21 cellular contexts compared by ENCODE assay signal in the genomic region with DNA sequence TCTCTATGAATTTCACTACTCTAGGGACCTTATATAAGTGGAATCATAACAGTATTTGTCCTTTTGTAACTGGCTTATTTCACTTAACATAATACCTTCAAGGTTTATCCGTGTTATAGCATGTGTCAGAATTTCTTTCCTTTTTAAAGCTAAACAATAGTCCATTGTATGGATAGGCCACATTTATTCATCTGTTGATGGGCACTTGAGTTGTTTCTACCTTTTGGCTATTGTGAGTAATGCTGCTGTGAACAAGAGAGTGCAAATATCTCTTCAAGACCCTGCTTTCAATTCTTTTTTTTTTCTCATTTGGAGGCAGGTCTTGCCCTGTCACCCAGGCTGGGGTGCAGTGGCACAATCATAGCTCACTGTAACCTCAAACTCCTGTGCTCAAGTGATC. TPM values are rescaled to one million over a fixed set of nuclear protein-coding genes. Genes with fewer than 3 reads are reported as not detected.
DNase-seq lines count a peak whose midpoint lies in the region; FAIRE-seq and TF ChIP-seq lines count a peak whose summit lies in the region.
"Had no signal": no experiment of that assay in that cellular context is flagged by ENCODE, and none has a peak within 500 bp of the region (broad histone marks: within the 10 kb centered on the region; RNA-seq: fewer than 3 reads in every experiment).

No MANE protein-coding gene starts in this region.

- H3K27ac ChIP-seq in mammary epithelial cell (ENCODE audit: insufficient read depth, low read depth, low read length) (no peak overlapping the region), breast epithelium (no peak overlapping the region), keratinocyte (ENCODE audit: control insufficient read depth, insufficient read depth, low read length) (no peak overlapping the region)
- H3K27ac ChIP-seq: BLaER1 treated with 17β-estradiol and CSF1 and Interleukin-3, amounts not matched to agents 10 nM and 100 nM; C4-2B had no signal

- FAIRE-seq in keratinocyte (lab: Jason Lieb, UNC), result peak; percentile 67
- FAIRE-seq: A204.1, D721Med, G401.6, GM12891, GM19239 had no signal

- H3K9me1 ChIP-seq in keratinocyte (ENCODE audit: control insufficient read depth, extremely low read depth, insufficient read depth, low read length), result no peaks in the 10 kb centered on the region

- no peak for TF ChIP-seq POLR2A in breast epithelium (IDR thresholded peaks at IDR 0.05)

- dilution Hi-C loops in mammary epithelial cell (cut with HindIII; ENCODE audit: low sequenced_read_pairs), result no loop called here
- dilution Hi-C loops in keratinocyte (cut with MboI; ENCODE audit: extremely low pct_ligation_motif_present, low sequenced_read_pairs), result no loop called here

- CTCF ChIA-PET in mammary epithelial cell (lab: Charles Lee; ENCODE audit: low non-redundant PET), result no interaction called here

- H3K4me1 ChIP-seq in mammary epithelial cell (ENCODE audit: insufficient read depth, low read length) (peaks cover 23% of the 10 kb centered on the region), breast epithelium (no peaks in the 10 kb centered on the region), keratinocyte (ENCODE audit: control insufficient read depth, extremely low read depth, insufficient read depth, low read length) (peaks cover 11% of the 10 kb centered on the region)
- H3K4me1 ChIP-seq: Caco-2 had no signal

- H3K4me3 ChIP-seq in mammary epithelial cell (replicated peaks in 1 of 3; ENCODE audit: insufficient read depth in 1 of 3, low read depth in 2 of 3, low read length in 3 of 3), result no peak overlapping the region
- no peak overlapping the region for H3K4me3 ChIP-seq in breast epithelium
- no peak overlapping the region for H3K4me3 ChIP-seq in keratinocyte (ENCODE audit: control insufficient read depth in 2 of 3, extremely low read depth in 1 of 3, insufficient read depth in 2 of 3, low read depth in 1 of 3, low read length in 3 of 3)
- H3K4me3 ChIP-seq: BLaER1 treated with 17β-estradiol and CSF1 and Interleukin-3, amounts not matched to agents 10 nM and 100 nM had no signal

- peaks cover 4% of the 10 kb centered on the region for H3K79me2 ChIP-seq in mammary epithelial cell (ENCODE audit: insufficient read depth, low read length)
- H3K79me2 ChIP-seq in keratinocyte (ENCODE audit: control insufficient read depth, insufficient read depth, low read length), result no peaks in the 10 kb centered on the region

- BruUV-seq in mammary epithelial cell (replicated peaks; lab: Mats Ljungman, UMichigan), result no TSS peak

- H3K9me3 ChIP-seq in mammary epithelial cell (replicated peaks; ENCODE audit: insufficient read depth, low read length) (peaks cover 4% of the 10 kb centered on the region), breast epithelium (no peaks in the 10 kb centered on the region), keratinocyte (ENCODE audit: control insufficient read depth, low read depth, low read length) (no peaks in the 10 kb centered on the region)
- H3K9me3 ChIP-seq: BLaER1 treated with 17β-estradiol and CSF1 and Interleukin-3, amounts not matched to agents 10 nM and 100 nM; Caco-2 had no signal

- peak; percentile 65 for DNase-seq in mammary epithelial cell
- no peak for DNase-seq in breast epithelium (ENCODE audit: low spot score in 2 of 2)
- DNase-seq in HT1080 (ENCODE audit: low read depth), result peak; percentile 45
- DNase-seq in keratinocyte (ENCODE audit: low read depth, low spot score), result no peak
- DNase-seq in AG08396 (ENCODE audit: low spot score), result no peak
- DNase-seq: 8988T; ACHN; AML-193; Caco-2; Calu3; CD4-positive, alpha-beta T cell; CD8-positive, alpha-beta T cell; DMS79 treated with DMSO at 0.1 percent for 48 hours; GF-D8 had no signal

- H4K20me1 ChIP-seq in mammary epithelial cell (ENCODE audit: insufficient read depth, low read length), result no peaks in the 10 kb centered on the region
- H4K20me1 ChIP-seq in keratinocyte (ENCODE audit: control insufficient read depth, extremely low read depth, insufficient read depth, low read length), result no peaks in the 10 kb centered on the region

- 0% methylated on average over 1 of the region's 1 CpG for WGBS in mammary epithelial cell (ENCODE audit: low coverage, missing lambda C conversion rate)

- TF ChIP-seq CTCF in mammary epithelial cell (conservative IDR thresholded peaks at IDR 0.05 in 1 of 2, IDR thresholded peaks at IDR 0.05 in 1 of 2; ENCODE audit: extremely low read depth in 1 of 2, insufficient read depth in 1 of 2, low read depth in 1 of 2, low read length in 2 of 2) (no peak), breast epithelium (IDR thresholded peaks at IDR 0.05) (no peak), keratinocyte (optimal IDR thresholded peaks at IDR 0.05 in 1 of 3, IDR thresholded peaks at IDR 0.05 in 1 of 3, conservative IDR thresholded peaks at IDR 0.05 in 1 of 3; ENCODE audit: extremely low read depth in 1 of 3, insufficient read depth in 2 of 3, low read length in 3 of 3) (no peak)

- no peaks in the 10 kb centered on the region for H3K36me3 ChIP-seq in mammary epithelial cell (ENCODE audit: insufficient read depth, low read length)
- no peaks in the 10 kb centered on the region for H3K36me3 ChIP-seq in breast epithelium
- H3K36me3 ChIP-seq in keratinocyte (ENCODE audit: control insufficient read depth in 2 of 2, extremely low read depth in 1 of 2, insufficient read depth in 2 of 2, low read length in 2 of 2), result no peaks in the 10 kb centered on the region

- H3K27me3 ChIP-seq in mammary epithelial cell (ENCODE audit: insufficient read depth, low read length), result no peaks in the 10 kb centered on the region
- no peaks in the 10 kb centered on the region for H3K27me3 ChIP-seq in breast epithelium
- H3K27me3 ChIP-seq in keratinocyte (ENCODE audit: control insufficient read depth, extremely low read depth, insufficient read depth, low read length), result no peaks in the 10 kb centered on the region
- H3K27me3 ChIP-seq: BLaER1 treated with 17β-estradiol and CSF1 and Interleukin-3, amounts not matched to agents 10 nM and 100 nM had no signal

- H2AFZ ChIP-seq in mammary epithelial cell (ENCODE audit: low read depth, low read length) (no peak overlapping the region), keratinocyte (ENCODE audit: control insufficient read depth, low read length) (no peak overlapping the region)

- H3K9ac ChIP-seq in mammary epithelial cell (ENCODE audit: insufficient read depth, low read length) (no peak overlapping the region), keratinocyte (ENCODE audit: control insufficient read depth, extremely low read depth, insufficient read depth, low read length) (no peak overlapping the region)
- H3K9ac ChIP-seq: BLaER1 treated with 17β-estradiol and CSF1 and Interleukin-3, amounts not matched to agents 10 nM and 100 nM had no signal

- intact Hi-C loops in mammary epithelial cell (cut with micrococcal nuclease) (no loop called here), breast epithelium (cut with DNase I; ENCODE audit: low total_unique reads) (no loop called here)

- in situ Hi-C loops in mammary epithelial cell (cut with MboI; ENCODE audit: low sequenced_read_pairs in 2 of 2), result no loop called here

- no peak overlapping the region for H3K4me2 ChIP-seq in mammary epithelial cell (ENCODE audit: insufficient read depth, low read depth, low read length)
- H3K4me2 ChIP-seq in keratinocyte (ENCODE audit: control insufficient read depth, extremely low read depth, insufficient read depth, low read depth, low read length), result no peak overlapping the region
- H3K4me2 ChIP-seq: BLaER1 treated with 17β-estradiol and CSF1 and Interleukin-3, amounts not matched to agents 10 nM and 100 nM had no signal

RNA-seq across cellular contexts. Expression of gene CHCHD6, which starts 56.5 kb away (rescaled TPM):
- 10 to 100 TPM; 16.5 to 30.8 TPM for total RNA-seq in mammary epithelial cell
- polyA plus RNA-seq in mammary epithelial cell, result 30.0 TPM
- 11.7 TPM for polyA minus RNA-seq in mammary epithelial cell
- total RNA-seq in breast epithelium, result 10 to 100 TPM; 12.2 to 21.2 (median 19.3) TPM
- 28.7 and 37.9 TPM in 2 replicates for total RNA-seq in HT1080 (2014; rRNA removed; shearing (Covaris generic))
- polyA plus RNA-seq in HT1080 (2015; cell fraction: cytosol; rRNA removed), result 28.8 and 30.1 TPM in 2 replicates
- polyA plus RNA-seq in HT1080 (2015; cell fraction: nucleus; rRNA removed), result 14.4 and 16.4 TPM in 2 replicates
- 20.6 to 23.7 TPM (median 21.7 TPM) in 3 replicates for polyA plus RNA-seq in keratinocyte
- polyA plus RNA-seq in keratinocyte (2011; ENCODE audit: low read depth), result 6.1 TPM
- 13.5 and 25.9 TPM in 2 replicates for polyA plus RNA-seq in keratinocyte (2011; cell fraction: cytosol; rRNA removed)
- 10.4 and 14.8 TPM in 2 replicates for polyA plus RNA-seq in keratinocyte (2011; cell fraction: nucleus; rRNA removed)
- polyA plus RNA-seq in keratinocyte (2012; ENCODE audit: low replicate concordance), result 14.3 and 25.8 TPM in 2 replicates
- polyA minus RNA-seq in keratinocyte, result 5.5 to 9.0 TPM (median 6.1 TPM) in 3 replicates
- polyA minus RNA-seq in keratinocyte (2011; cell fraction: cytosol; rRNA and poly(A)+ RNA removed), result 14.6 TPM
- polyA minus RNA-seq in keratinocyte (2011; cell fraction: nucleus; rRNA and poly(A)+ RNA removed), result 9.2 and 9.3 TPM in 2 replicates

Comparison
In these comparisons a context has a peak if more than half of its experiments do, and no peak if none do; other contexts are left out.
1. DNase-seq: peak in mammary epithelial cell (single experiment) and HT1080 (single experiment); none in breast epithelium (0 of 2), keratinocyte (single experiment) and AG08396 (single experiment).